In genomic region chr5:37379100-37379628, GRCh38 we compare ENCODE assay signal across 1 cellular context.
TF ChIP-seq lines count a peak whose summit lies in the region.
"Not testable (repeated sequence)": the region's sequence is repeated elsewhere in the genome, so short reads cannot be mapped to it uniquely, and the experiment has no call there.

TSS of gene WDR70 (plus strand) at chr5:37379318. CDS start at chr5:37379368, 50 bp downstream.

TF ChIP-seq in HepG2, 621 proteins besides CTCF, POLR2A, EP300 and RAD21 (continued from another document):
- TF ChIP-seq ZBTB44 (CRISPR knock-in tag; IDR thresholded peaks at IDR 0.05) (0 out of 2 replicates have a peak, but pooled peaks have one; percentile 36), SALL1 (CRISPR knock-in tag; IDR thresholded peaks at IDR 0.05) (peak; percentile 84), ZNF788 (CRISPR knock-in tag; IDR thresholded peaks at IDR 0.05; ENCODE audit: borderline replicate concordance) (peak; percentile 67; the same call in 1 of the 2 replicates), ZNF317 (CRISPR knock-in tag; IDR thresholded peaks at IDR 0.05) (peak; percentile 78; the same call in 1 of the 2 replicates), ZNF691 (CRISPR knock-in tag; IDR thresholded peaks at IDR 0.05; ENCODE audit: borderline replicate concordance, low read depth) (peak; percentile 77; the same call in 1 of the 2 replicates), PRDM10 (CRISPR knock-in tag; IDR thresholded peaks at IDR 0.05; ENCODE audit: low read depth) (peak; percentile 84), PPARG (CRISPR knock-in tag; conservative IDR thresholded peaks at IDR 0.05) (0 out of 2 replicates have a peak, but pooled peaks have one; percentile 30), AKAP8 (CRISPR knock-in tag; IDR thresholded peaks at IDR 0.05) (0 out of 2 replicates have a peak, but pooled peaks have one; percentile 25), ZSCAN31 (CRISPR knock-in tag; IDR thresholded peaks at IDR 0.05; ENCODE audit: low read depth) (0 out of 2 replicates have a peak, but pooled peaks have one; percentile 44), ZBTB40 (CRISPR knock-in tag; IDR thresholded peaks at IDR 0.05) (peak; percentile 33; the same call in 1 of the 2 replicates), FOSL2 (CRISPR knock-in tag; IDR thresholded peaks at IDR 0.05) (peak; percentile 43), MIER3 (CRISPR knock-in tag; IDR thresholded peaks at IDR 0.05; ENCODE audit: borderline replicate concordance) (peak; percentile 62; the same call in 1 of the 2 replicates), ZNF547 (CRISPR knock-in tag; IDR thresholded peaks at IDR 0.05) (peak; percentile 55; the same call in 1 of the 2 replicates), GABPA (IDR thresholded peaks at IDR 0.05; ENCODE audit: low read depth, low read length) (peak; percentile 87), GABPA (CRISPR knock-in tag; IDR thresholded peaks at IDR 0.05; ENCODE audit: low read depth) (peak; percentile 97), ISL2 (CRISPR knock-in tag; IDR thresholded peaks at IDR 0.05) (peak; percentile 73), ZFP91 (CRISPR knock-in tag; IDR thresholded peaks at IDR 0.05; ENCODE audit: borderline replicate concordance) (peak; percentile 66; the same call in 1 of the 2 replicates), PHF8 (CRISPR knock-in tag; IDR thresholded peaks at IDR 0.05) (peak; percentile 83), ARID5B (CRISPR knock-in tag; IDR thresholded peaks at IDR 0.05) (peak; percentile 67; the same call in 1 of the 2 replicates), MTA1 (CRISPR knock-in tag; IDR thresholded peaks at IDR 0.05; ENCODE audit: borderline replicate concordance) (0 out of 2 replicates have a peak, but pooled peaks have one; percentile 43), PHF20 (CRISPR knock-in tag; IDR thresholded peaks at IDR 0.05) (peak; percentile 97), ZNF143 (CRISPR knock-in tag; IDR thresholded peaks at IDR 0.05) (peak; percentile 58; the same call in 1 of the 2 replicates), DMAP1 (CRISPR knock-in tag; IDR thresholded peaks at IDR 0.05) (peak; percentile 48; the same call in 1 of the 2 replicates)
- not testable (repeated sequence) for TF ChIP-seq ZBTB40 (IDR thresholded peaks at IDR 0.05)
